In the genomic region with DNA sequence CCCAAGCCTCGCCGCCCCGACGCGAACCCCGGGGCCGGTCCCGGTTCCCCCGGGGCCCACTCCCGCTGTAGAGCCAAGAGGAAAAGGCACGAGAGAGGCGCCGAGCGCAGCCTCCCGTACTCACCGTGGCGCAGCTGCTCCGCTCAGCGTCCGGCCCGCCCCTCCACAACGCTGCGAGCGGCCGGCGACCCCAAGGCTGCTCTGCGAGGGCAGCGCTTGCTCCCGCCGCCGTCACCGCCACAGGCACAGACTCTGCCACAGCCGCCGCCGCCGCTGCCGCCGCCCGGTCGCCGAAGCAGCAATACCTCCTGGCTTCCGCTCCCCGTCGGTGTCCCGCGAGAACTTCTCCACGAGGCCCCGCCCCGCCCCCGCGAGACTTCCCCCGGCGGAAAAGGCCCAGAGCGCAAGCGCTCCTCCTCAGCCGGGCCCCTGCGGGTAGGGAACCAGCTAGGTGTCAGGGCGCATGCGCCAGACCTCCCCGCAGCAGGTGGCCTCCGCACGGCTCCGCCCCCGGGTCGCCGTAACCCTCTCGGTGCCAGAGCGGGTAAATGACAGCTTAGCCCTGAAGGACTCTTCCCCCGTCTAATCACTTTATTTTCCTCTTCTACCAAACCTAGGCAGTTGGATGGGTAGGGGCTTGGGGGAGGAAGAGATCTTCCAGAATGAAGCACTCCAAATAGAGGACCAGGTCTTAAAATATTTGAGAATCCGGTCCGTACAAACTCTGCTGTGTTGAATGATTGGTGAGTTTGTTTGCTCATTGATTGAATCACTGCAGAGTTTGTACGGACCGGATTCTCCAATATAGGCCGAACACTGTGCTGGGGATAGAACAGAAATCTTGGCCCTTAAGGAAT, we compare ENCODE assay signal across 1 cellular context.
TF ChIP-seq lines count a peak whose summit lies in the region.

GRB2 (minus strand) TSS at position 314 of the 857 bp plus-strand sequence. CDS start 12,050 bp downstream, outside the sequence.

TF ChIP-seq in HepG2, 621 proteins besides CTCF, POLR2A, EP300 and RAD21 (continued from another document and continues in another):
- 0 out of 2 replicates have a peak, but pooled peaks have one; percentile 89 for TF ChIP-seq ZNF383 (CRISPR knock-in tag; IDR thresholded peaks at IDR 0.05; ENCODE audit: borderline replicate concordance)
- peak; percentile 87; the same call in 2 of the 3 replicates for TF ChIP-seq MXI1 (IDR thresholded peaks at IDR 0.05; ENCODE audit: borderline replicate concordance, low read depth, low read length)
- peak; percentile 73 for TF ChIP-seq ZNF619 (CRISPR knock-in tag; IDR thresholded peaks at IDR 0.05)
- TF ChIP-seq FOXP1 (IDR thresholded peaks at IDR 0.05): no peak
- no peak; the same call in 1 of the 2 replicates for TF ChIP-seq FOXP1 (CRISPR knock-in tag; IDR thresholded peaks at IDR 0.05)
- no peak for TF ChIP-seq ZBTB3 (CRISPR knock-in tag; IDR thresholded peaks at IDR 0.05; ENCODE audit: borderline replicate concordance, low read depth)
- TF ChIP-seq MZF1 (CRISPR knock-in tag; IDR thresholded peaks at IDR 0.05; ENCODE audit: borderline replicate concordance): no peak
- TF ChIP-seq PHF21A (CRISPR knock-in tag; IDR thresholded peaks at IDR 0.05): peak; percentile 84
- no peak for TF ChIP-seq MBNL3 (CRISPR knock-in tag; conservative IDR thresholded peaks at IDR 0.05)
- TF ChIP-seq, protein P1, sequence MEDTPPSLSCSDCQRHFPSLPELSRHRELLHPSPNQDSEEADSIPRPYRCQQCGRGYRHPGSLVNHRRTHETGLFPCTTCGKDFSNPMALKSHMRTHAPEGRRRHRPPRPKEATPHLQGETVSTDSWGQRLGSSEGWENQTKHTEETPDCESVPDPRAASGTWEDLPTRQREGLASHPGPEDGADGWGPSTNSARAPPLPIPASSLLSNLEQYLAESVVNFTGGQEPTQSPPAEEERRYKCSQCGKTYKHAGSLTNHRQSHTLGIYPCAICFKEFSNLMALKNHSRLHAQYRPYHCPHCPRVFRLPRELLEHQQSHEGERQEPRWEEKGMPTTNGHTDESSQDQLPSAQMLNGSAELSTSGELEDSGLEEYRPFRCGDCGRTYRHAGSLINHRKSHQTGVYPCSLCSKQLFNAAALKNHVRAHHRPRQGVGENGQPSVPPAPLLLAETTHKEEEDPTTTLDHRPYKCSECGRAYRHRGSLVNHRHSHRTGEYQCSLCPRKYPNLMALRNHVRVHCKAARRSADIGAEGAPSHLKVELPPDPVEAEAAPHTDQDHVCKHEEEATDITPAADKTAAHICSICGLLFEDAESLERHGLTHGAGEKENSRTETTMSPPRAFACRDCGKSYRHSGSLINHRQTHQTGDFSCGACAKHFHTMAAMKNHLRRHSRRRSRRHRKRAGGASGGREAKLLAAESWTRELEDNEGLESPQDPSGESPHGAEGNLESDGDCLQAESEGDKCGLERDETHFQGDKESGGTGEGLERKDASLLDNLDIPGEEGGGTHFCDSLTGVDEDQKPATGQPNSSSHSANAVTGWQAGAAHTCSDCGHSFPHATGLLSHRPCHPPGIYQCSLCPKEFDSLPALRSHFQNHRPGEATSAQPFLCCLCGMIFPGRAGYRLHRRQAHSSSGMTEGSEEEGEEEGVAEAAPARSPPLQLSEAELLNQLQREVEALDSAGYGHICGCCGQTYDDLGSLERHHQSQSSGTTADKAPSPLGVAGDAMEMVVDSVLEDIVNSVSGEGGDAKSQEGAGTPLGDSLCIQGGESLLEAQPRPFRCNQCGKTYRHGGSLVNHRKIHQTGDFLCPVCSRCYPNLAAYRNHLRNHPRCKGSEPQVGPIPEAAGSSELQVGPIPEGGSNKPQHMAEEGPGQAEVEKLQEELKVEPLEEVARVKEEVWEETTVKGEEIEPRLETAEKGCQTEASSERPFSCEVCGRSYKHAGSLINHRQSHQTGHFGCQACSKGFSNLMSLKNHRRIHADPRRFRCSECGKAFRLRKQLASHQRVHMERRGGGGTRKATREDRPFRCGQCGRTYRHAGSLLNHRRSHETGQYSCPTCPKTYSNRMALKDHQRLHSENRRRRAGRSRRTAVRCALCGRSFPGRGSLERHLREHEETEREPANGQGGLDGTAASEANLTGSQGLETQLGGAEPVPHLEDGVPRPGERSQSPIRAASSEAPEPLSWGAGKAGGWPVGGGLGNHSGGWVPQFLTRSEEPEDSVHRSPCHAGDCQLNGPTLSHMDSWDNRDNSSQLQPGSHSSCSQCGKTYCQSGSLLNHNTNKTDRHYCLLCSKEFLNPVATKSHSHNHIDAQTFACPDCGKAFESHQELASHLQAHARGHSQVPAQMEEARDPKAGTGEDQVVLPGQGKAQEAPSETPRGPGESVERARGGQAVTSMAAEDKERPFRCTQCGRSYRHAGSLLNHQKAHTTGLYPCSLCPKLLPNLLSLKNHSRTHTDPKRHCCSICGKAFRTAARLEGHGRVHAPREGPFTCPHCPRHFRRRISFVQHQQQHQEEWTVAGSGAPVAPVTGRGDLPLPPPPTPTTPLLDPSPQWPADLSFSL (CRISPR knock-in tag; IDR thresholded peaks at IDR 0.05): no peak
- TF ChIP-seq ZNF430 (CRISPR knock-in tag; IDR thresholded peaks at IDR 0.05): no peak
- TF ChIP-seq SMAD1 (CRISPR knock-in tag; IDR thresholded peaks at IDR 0.05; ENCODE audit: borderline replicate concordance, low read depth): peak; percentile 95; the same call in 1 of the 2 replicates
- no peak for TF ChIP-seq ISX (CRISPR knock-in tag; conservative IDR thresholded peaks at IDR 0.05)
- 0 out of 2 replicates have a peak, but pooled peaks have one; percentile 14 for TF ChIP-seq FOSL2 (CRISPR knock-in tag; IDR thresholded peaks at IDR 0.05)
- no peak for TF ChIP-seq SETDB1 (CRISPR knock-in tag; IDR thresholded peaks at IDR 0.05; ENCODE audit: borderline replicate concordance)
- TF ChIP-seq ZNF605 (CRISPR knock-in tag; IDR thresholded peaks at IDR 0.05): no peak; the same call in 1 of the 2 replicates
- TF ChIP-seq ZNF607 (CRISPR knock-in tag; IDR thresholded peaks at IDR 0.05; ENCODE audit: borderline replicate concordance): 0 out of 2 replicates have a peak, but pooled peaks have one; percentile 32
- no peak for TF ChIP-seq REPIN1 (CRISPR knock-in tag; IDR thresholded peaks at IDR 0.05; ENCODE audit: borderline replicate concordance, low read depth)
- 0 out of 2 replicates have a peak, but pooled peaks have one; percentile 26 for TF ChIP-seq KDM6A (CRISPR knock-in tag; IDR thresholded peaks at IDR 0.05; ENCODE audit: low read depth)
- peak; percentile 35; the same call in 1 of the 2 replicates for TF ChIP-seq RFXANK (CRISPR knock-in tag; IDR thresholded peaks at IDR 0.05)
- no peak for TF ChIP-seq ZNF589 (CRISPR knock-in tag; conservative IDR thresholded peaks at IDR 0.05)
- no peak for TF ChIP-seq SOX6 (IDR thresholded peaks at IDR 0.05)
- peak; percentile 67; the same call in 1 of the 2 replicates for TF ChIP-seq SOX6 (CRISPR knock-in tag; IDR thresholded peaks at IDR 0.05)
- TF ChIP-seq PCBP2 (optimal IDR thresholded peaks at IDR 0.05; ENCODE audit: low read depth, low read length, poor library complexity, severe bottlenecking): no peak
- peak; percentile 95; the same call in 1 of the 2 replicates for TF ChIP-seq KAT7 (CRISPR knock-in tag; IDR thresholded peaks at IDR 0.05; ENCODE audit: borderline replicate concordance)
- no peak for TF ChIP-seq NFIB (CRISPR knock-in tag; IDR thresholded peaks at IDR 0.05; ENCODE audit: borderline replicate concordance)
- no peak for TF ChIP-seq ZNF703 (CRISPR knock-in tag; IDR thresholded peaks at IDR 0.05; ENCODE audit: borderline replicate concordance)
- peak; percentile 81 for TF ChIP-seq TGIF2 (CRISPR knock-in tag; IDR thresholded peaks at IDR 0.05)
- TF ChIP-seq, protein P2, sequence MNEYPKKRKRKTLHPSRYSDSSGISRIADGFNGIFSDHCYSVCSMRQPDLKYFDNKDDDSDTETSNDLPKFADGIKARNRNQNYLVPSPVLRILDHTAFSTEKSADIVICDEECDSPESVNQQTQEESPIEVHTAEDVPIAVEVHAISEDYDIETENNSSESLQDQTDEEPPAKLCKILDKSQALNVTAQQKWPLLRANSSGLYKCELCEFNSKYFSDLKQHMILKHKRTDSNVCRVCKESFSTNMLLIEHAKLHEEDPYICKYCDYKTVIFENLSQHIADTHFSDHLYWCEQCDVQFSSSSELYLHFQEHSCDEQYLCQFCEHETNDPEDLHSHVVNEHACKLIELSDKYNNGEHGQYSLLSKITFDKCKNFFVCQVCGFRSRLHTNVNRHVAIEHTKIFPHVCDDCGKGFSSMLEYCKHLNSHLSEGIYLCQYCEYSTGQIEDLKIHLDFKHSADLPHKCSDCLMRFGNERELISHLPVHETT (CRISPR knock-in tag; conservative IDR thresholded peaks at IDR 0.05): peak; percentile 89
- TF ChIP-seq SATB2 (CRISPR knock-in tag; IDR thresholded peaks at IDR 0.05): no peak; the same call in 1 of the 2 replicates
- TF ChIP-seq GATAD2A (CRISPR knock-in tag; IDR thresholded peaks at IDR 0.05): peak; percentile 83
- no peak for TF ChIP-seq ATAD3A (CRISPR knock-in tag; IDR thresholded peaks at IDR 0.05)
- no peak for TF ChIP-seq PBX3 (CRISPR knock-in tag; IDR thresholded peaks at IDR 0.05; ENCODE audit: borderline replicate concordance)
- no peak for TF ChIP-seq ZNF530 (CRISPR knock-in tag; IDR thresholded peaks at IDR 0.05; ENCODE audit: low read depth)
- no peak for TF ChIP-seq TRAFD1 (CRISPR knock-in tag; IDR thresholded peaks at IDR 0.05; ENCODE audit: borderline replicate concordance)
- peak; percentile 79 for TF ChIP-seq ZMYM4 (CRISPR knock-in tag; IDR thresholded peaks at IDR 0.05)
- peak; percentile 24; the same call in 1 of the 2 replicates for TF ChIP-seq ATF2 (CRISPR knock-in tag; IDR thresholded peaks at IDR 0.05)
- TF ChIP-seq ZNF552 (CRISPR knock-in tag; IDR thresholded peaks at IDR 0.05; ENCODE audit: borderline replicate concordance): no peak
- TF ChIP-seq ELF4 (CRISPR knock-in tag; IDR thresholded peaks at IDR 0.05; ENCODE audit: borderline replicate concordance): peak; percentile 89
- no peak; the same call in 1 of the 2 replicates for TF ChIP-seq NR2F2 (IDR thresholded peaks at IDR 0.05; ENCODE audit: borderline replicate concordance, low read depth)
- no peak for TF ChIP-seq SRSF9 (IDR thresholded peaks at IDR 0.05; ENCODE audit: borderline replicate concordance, insufficient read depth, low read depth, low read length, poor library complexity, severe bottlenecking)
- TF ChIP-seq, protein P3, sequence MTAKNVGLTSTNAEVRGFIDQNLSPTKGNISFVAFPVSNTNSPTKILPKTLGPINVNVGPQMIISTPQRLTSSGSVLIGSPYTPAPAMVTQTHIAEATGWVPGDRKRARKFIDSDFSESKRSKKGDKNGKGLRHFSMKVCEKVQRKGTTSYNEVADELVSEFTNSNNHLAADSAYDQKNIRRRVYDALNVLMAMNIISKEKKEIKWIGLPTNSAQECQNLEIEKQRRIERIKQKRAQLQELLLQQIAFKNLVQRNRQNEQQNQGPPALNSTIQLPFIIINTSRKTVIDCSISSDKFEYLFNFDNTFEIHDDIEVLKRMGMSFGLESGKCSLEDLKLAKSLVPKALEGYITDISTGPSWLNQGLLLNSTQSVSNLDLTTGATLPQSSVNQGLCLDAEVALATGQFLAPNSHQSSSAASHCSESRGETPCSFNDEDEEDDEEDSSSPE (CRISPR knock-in tag; IDR thresholded peaks at IDR 0.05): peak; percentile 49; the same call in 1 of the 2 replicates
- TF ChIP-seq ZNF326 (CRISPR knock-in tag; IDR thresholded peaks at IDR 0.05; ENCODE audit: borderline replicate concordance): no peak
- TF ChIP-seq ZNF790 (CRISPR knock-in tag; IDR thresholded peaks at IDR 0.05; ENCODE audit: borderline replicate concordance): no peak
- TF ChIP-seq HBP1 (CRISPR knock-in tag; IDR thresholded peaks at IDR 0.05; ENCODE audit: low read depth): peak; percentile 87
- TF ChIP-seq ZNF776 (CRISPR knock-in tag; IDR thresholded peaks at IDR 0.05): peak; percentile 97
- TF ChIP-seq CCDC6 (CRISPR knock-in tag; IDR thresholded peaks at IDR 0.05): 0 out of 2 replicates have a peak, but pooled peaks have one; percentile 80
- TF ChIP-seq ZFP36L2 (CRISPR knock-in tag; IDR thresholded peaks at IDR 0.05): peak; percentile 62; the same call in 1 of the 2 replicates
- no peak for TF ChIP-seq POLR2AphosphoS2 (IDR thresholded peaks at IDR 0.05; ENCODE audit: low read depth, low read length)
- TF ChIP-seq ZNF816 (CRISPR knock-in tag; IDR thresholded peaks at IDR 0.05; ENCODE audit: borderline replicate concordance): 0 out of 2 replicates have a peak, but pooled peaks have one; percentile 29
